In the genomic region with DNA sequence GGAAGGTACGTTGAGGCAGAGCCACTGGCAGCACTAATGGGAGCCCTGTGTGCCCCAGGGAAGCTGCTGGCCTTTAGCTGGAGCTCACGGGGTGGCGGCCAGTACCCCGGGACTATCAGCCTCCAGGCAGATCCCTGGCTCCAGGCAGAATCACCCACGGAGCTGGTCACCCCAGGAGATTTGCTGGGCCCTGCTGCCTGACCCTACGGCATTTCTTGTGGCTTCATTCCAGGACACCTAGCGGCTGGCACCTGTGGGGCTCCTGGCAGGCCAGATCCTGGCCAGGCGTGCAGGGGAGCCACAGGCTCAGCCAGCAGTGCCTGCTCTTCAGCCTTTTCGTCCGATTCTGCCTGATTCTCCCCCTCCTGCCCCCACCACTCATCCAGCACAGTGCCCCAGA, we compare ENCODE assay signal across 13 cellular contexts. TPM values are rescaled to one million over a fixed set of nuclear protein-coding genes. Genes with fewer than 3 reads are reported as not detected.
DNase-seq lines count a peak whose midpoint lies in the region; ATAC-seq, FAIRE-seq and TF ChIP-seq lines count a peak whose summit lies in the region.
"Had no signal": no experiment of that assay in that cellular context is flagged by ENCODE, and none has a peak within 500 bp of the region (broad histone marks: within the 10 kb centered on the region; RNA-seq: fewer than 3 reads in every experiment).

No MANE protein-coding gene starts in this region.

- no peaks in the 10 kb centered on the region for H3K36me3 ChIP-seq in bronchial epithelial cell (ENCODE audit: control insufficient read depth, insufficient read depth, low read length)
- H3K36me3 ChIP-seq in naive thymus-derived CD4-positive, alpha-beta T cell (ENCODE audit: control insufficient read depth in 2 of 3, insufficient read depth in 3 of 3, low read length in 3 of 3): no peaks in the 10 kb centered on the region
- H3K36me3 ChIP-seq in upper lobe of left lung: no peaks in the 10 kb centered on the region
- H3K36me3 ChIP-seq: heart right ventricle, sigmoid colon had no signal

- DNase-seq in COLO668 (lab: John Stamatoyannopoulos, UW; ENCODE audit: unreplicated experiment) (peak; percentile 46), bronchial epithelial cell (ENCODE audit: low read depth) (no peak), upper lobe of left lung (no peak), HK-2 (ENCODE audit: unreplicated experiment) (no peak)
- no peak for DNase-seq in naive thymus-derived CD4-positive, alpha-beta T cell
- DNase-seq in stimulated activated CD4-positive, alpha-beta T cell treated with anti-CD3 and anti-CD28 coated beads, Interleukin-4, amount 100 ng/mL, for 24 hours: no peak
- DNase-seq: Caco-2, sigmoid colon had no signal

- H3K4me3 Mint-ChIP-seq in naive thymus-derived CD4-positive, alpha-beta T cell: peak overlapping the region in 9 of 10 donors; percentile 56 to 88 (median 78)

- peak; percentile 48 for TF ChIP-seq CTCF in bronchial epithelial cell (IDR thresholded peaks at IDR 0.05; ENCODE audit: insufficient read depth, low read length, severe bottlenecking)
- no peak for TF ChIP-seq CTCF in upper lobe of left lung (IDR thresholded peaks at IDR 0.05)

- H3K27me3 ChIP-seq in bronchial epithelial cell (ENCODE audit: control insufficient read depth, insufficient read depth, low read length) (no peaks in the 10 kb centered on the region), upper lobe of left lung (no peaks in the 10 kb centered on the region)
- H3K27me3 ChIP-seq in naive thymus-derived CD4-positive, alpha-beta T cell (ENCODE audit: control insufficient read depth in 2 of 2, insufficient read depth in 2 of 2, low read length in 2 of 2): peaks cover 0 to 8% of the 10 kb centered on the region in 2 donors

- POLR2A ChIA-PET in naive thymus-derived CD4-positive, alpha-beta T cell (lab: Charles Lee): interaction anchor here (1.2 kb wide), 1 partner anchor 10 kb away, joined by 3 read pairs; no protein-coding TSS in a partner anchor

- H3K9me3 Mint-ChIP-seq in naive thymus-derived CD4-positive, alpha-beta T cell: peaks cover 0 to 2% (median 0%) of the 10 kb centered on the region in 11 donors

- peak overlapping the region in 3 of 9 donors; percentile 0 to 20 (median 14) for H3K27ac Mint-ChIP-seq in naive thymus-derived CD4-positive, alpha-beta T cell
- H3K27ac Mint-ChIP-seq: activated naive CD8-positive, alpha-beta T cell had no signal

- H3K27me3 Mint-ChIP-seq in naive thymus-derived CD4-positive, alpha-beta T cell: peaks cover 10 to 59% (median 32%) of the 10 kb centered on the region in 5 donors

- H3K27ac ChIP-seq in naive thymus-derived CD4-positive, alpha-beta T cell (ENCODE audit: low read depth, low read length): no peak overlapping the region
- H3K27ac ChIP-seq in upper lobe of left lung: no peak overlapping the region
- H3K27ac ChIP-seq: heart right ventricle, sigmoid colon had no signal

- H3K4me1 ChIP-seq in naive thymus-derived CD4-positive, alpha-beta T cell (ENCODE audit: control insufficient read depth in 2 of 2, insufficient read depth in 2 of 2, low read length in 2 of 2): peaks cover 21 to 27% of the 10 kb centered on the region in 2 donors
- peaks cover 3 to 18% (median 5%) of the 10 kb centered on the region in 4 donors for H3K4me1 ChIP-seq in upper lobe of left lung
- H3K4me1 ChIP-seq: Caco-2 had no signal

- CTCF ChIA-PET in naive thymus-derived CD4-positive, alpha-beta T cell (lab: Charles Lee): interaction anchor here (0.7 to 1.8 kb wide), 2 partner anchors 25 to 29 kb away, joined by 3 to 4 read pairs; no protein-coding TSS in a partner anchor

- ATAC-seq in naive thymus-derived CD4-positive, alpha-beta T cell: no peak
- no peak for ATAC-seq in upper lobe of left lung (ENCODE audit: low FRiP score in 2 of 2)
- no peak for ATAC-seq in HG03108 (IDR thresholded peaks at IDR 0.05; ENCODE audit: unreplicated experiment)
- ATAC-seq: heart right ventricle had no signal

- intact Hi-C loops in naive thymus-derived CD4-positive, alpha-beta T cell (cut with micrococcal nuclease): no loop called here

- 65 to 71% methylated on average over 6 to 9 of the region's 10 CpGs for WGBS in upper lobe of left lung, 2 donors

- peak; percentile 37 for TF ChIP-seq RAD21 in Ishikawa (IDR thresholded peaks at IDR 0.05; ENCODE audit: low read depth)

- H3K36me3 Mint-ChIP-seq in naive thymus-derived CD4-positive, alpha-beta T cell: no peaks in the 10 kb centered on the region
- H3K36me3 Mint-ChIP-seq: activated naive CD8-positive, alpha-beta T cell had no signal

- H3K9me3 ChIP-seq in naive thymus-derived CD4-positive, alpha-beta T cell (ENCODE audit: control insufficient read depth in 2 of 3, low read length in 3 of 3): no peaks in the 10 kb centered on the region
- H3K9me3 ChIP-seq in upper lobe of left lung: no peaks in the 10 kb centered on the region
- H3K9me3 ChIP-seq: Caco-2, heart right ventricle, sigmoid colon had no signal

- H3K4me3 ChIP-seq in bronchial epithelial cell (ENCODE audit: low read depth, low read length) (no peak overlapping the region), upper lobe of left lung (no peak overlapping the region)
- H3K4me3 ChIP-seq in naive thymus-derived CD4-positive, alpha-beta T cell (ENCODE audit: low read length): no peak overlapping the region
- H3K4me3 ChIP-seq: heart right ventricle, sigmoid colon had no signal

- no peak for FAIRE-seq in bronchial epithelial cell (lab: Jason Lieb, UNC)

- TF ChIP-seq POLR2A in upper lobe of left lung (IDR thresholded peaks at IDR 0.05): no peak

- TF ChIP-seq EP300 in Ishikawa (IDR thresholded peaks at IDR 0.05; ENCODE audit: borderline replicate concordance) (peak; percentile 89), upper lobe of left lung (IDR thresholded peaks at IDR 0.05) (no peak)

- H3K4me1 Mint-ChIP-seq in naive thymus-derived CD4-positive, alpha-beta T cell: peaks cover 32 to 77% (median 48%) of the 10 kb centered on the region in 7 donors

TF ChIP-seq in Ishikawa, 13 proteins besides CTCF, POLR2A, EP300 and RAD21:
- TF ChIP-seq TEAD4 (IDR thresholded peaks at IDR 0.05): peak; percentile 85
- no peak for TF ChIP-seq TAF1 (IDR thresholded peaks at IDR 0.05; ENCODE audit: low read depth)
- TF ChIP-seq NFIC (IDR thresholded peaks at IDR 0.05): peak; percentile 96
- 0 out of 2 replicates have a peak, but pooled peaks have one; percentile 1 for TF ChIP-seq ZBTB7A (IDR thresholded peaks at IDR 0.05; ENCODE audit: low read depth)
- TF ChIP-seq CEBPB (IDR thresholded peaks at IDR 0.05): no peak
- TF ChIP-seq TCF12 (IDR thresholded peaks at IDR 0.05; ENCODE audit: low read depth): peak; percentile 90
- TF ChIP-seq YY1 (IDR thresholded peaks at IDR 0.05; ENCODE audit: low read depth): peak; percentile 12; the same call in 1 of the 2 replicates
- peak; percentile 63; the same call in 1 of the 2 replicates for TF ChIP-seq FOXM1 (IDR thresholded peaks at IDR 0.05; ENCODE audit: borderline replicate concordance, low read depth)

RNA-seq across cellular contexts. Expression of a gene that starts 7.1 kb away (rescaled TPM):
- total RNA-seq in bronchial epithelial cell: 11.8 and 32.8 TPM in 2 replicates
- not detected for total RNA-seq in naive thymus-derived CD4-positive, alpha-beta T cell
- polyA plus RNA-seq in naive thymus-derived CD4-positive, alpha-beta T cell: not detected
- total RNA-seq in upper lobe of left lung: not detected
- total RNA-seq: Caco-2, cardiac septum, heart right ventricle, sigmoid colon had no signal

RNA-seq across cellular contexts. Expression of a gene that starts 36.9 kb away (rescaled TPM):
- total RNA-seq in bronchial epithelial cell: 0.26 and 0.38 TPM in 2 replicates
- total RNA-seq in naive thymus-derived CD4-positive, alpha-beta T cell: not detected
- polyA plus RNA-seq in naive thymus-derived CD4-positive, alpha-beta T cell: not detected
- total RNA-seq in upper lobe of left lung: not detected
- total RNA-seq: Caco-2, cardiac septum, heart right ventricle, sigmoid colon had no signal
- polyA plus RNA-seq: heart right ventricle had no signal

Comparison
In these comparisons a context has a peak if more than half of its experiments do, and no peak if none do; other contexts are left out.
1. RNA of a gene that starts 7.1 kb away (total RNA-seq): 11.8 to 32.8 TPM in bronchial epithelial cell; not detected in naive thymus-derived CD4-positive, alpha-beta T cell and not detected in upper lobe of left lung; every median in the first group is over 10 times any median in the second.